ENCODE assay signal across 11 cellular contexts in the genomic region with DNA sequence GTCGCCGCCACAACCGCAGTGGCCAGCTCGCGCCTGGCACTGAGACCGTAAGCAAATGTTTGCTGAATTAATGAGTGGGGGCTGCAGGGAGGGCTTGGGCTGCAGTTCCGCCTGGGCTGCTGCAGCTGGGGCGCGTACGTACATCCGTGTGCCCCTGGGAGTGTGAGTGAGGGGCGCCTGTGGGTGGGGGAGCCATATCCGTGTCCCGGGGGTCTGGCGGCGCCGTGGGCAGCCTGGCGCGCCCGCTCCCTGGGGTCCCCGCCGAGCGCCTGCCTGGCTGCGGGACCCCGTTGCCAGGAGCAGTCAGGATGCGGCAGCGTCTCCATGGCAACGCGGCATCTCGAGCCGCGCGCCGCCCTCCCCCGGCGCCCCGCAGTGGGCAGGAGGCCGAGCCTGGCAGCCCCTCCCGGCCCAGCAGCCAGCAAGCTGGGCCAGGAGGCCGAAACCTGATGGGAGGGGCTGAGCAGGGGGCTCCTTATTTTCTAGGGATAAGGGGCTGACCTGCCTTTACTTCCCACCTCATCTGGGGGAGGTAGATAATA. TPM values are rescaled to one million over a fixed set of nuclear protein-coding genes. Genes with fewer than 3 reads are reported as not detected.
A peak's percentile ranks its signal among the peaks of the same experiment; 100 is the strongest.
DNase-seq lines count a peak whose midpoint lies in the region; ATAC-seq, FAIRE-seq and TF ChIP-seq lines count a peak whose summit lies in the region.
"Had no signal": no experiment of that assay in that cellular context is flagged by ENCODE, and none has a peak within 500 bp of the region (broad histone marks: within the 10 kb centered on the region; RNA-seq: fewer than 3 reads in every experiment).

No MANE protein-coding gene starts in this region.

- CTCF ChIA-PET in HepG2 (lab: Yijun Ruan, JAX; ENCODE audit: low intra/inter-chr PET ratio, low total read pairs) = no interaction called here

- DNase-seq in HepG2 (ENCODE audit: low spot score) (no peak), right lobe of liver (no peak), activated gamma-delta T cell (lab: John Stamatoyannopoulos, UW) (peak; percentile 21), NOMO-1 treated with dmso at 0.1 percent for 144 hours (lab: John Stamatoyannopoulos, UW; ENCODE audit: unreplicated experiment) (no peak), GOT3 (lab: John Stamatoyannopoulos, UW) (no peak), upper lobe of right lung (no peak)
- DNase-seq: activated CD4-positive, alpha-beta memory T cell treated with anti-CD3 and anti-CD28 coated beads for 36 hours; cortex of kidney had no signal

- POLR2A ChIA-PET in HepG2 (lab: Yijun Ruan, JAX) = no interaction called here

- H2AFZ ChIP-seq in HepG2 (ENCODE audit: low read length) = no peak overlapping the region

- TF ChIP-seq EP300 in HepG2 (IDR thresholded peaks at IDR 0.05; ENCODE audit: low read depth in 2 of 2, low read length in 2 of 2) (no peak), HepG2 (CRISPR knock-in tag; IDR thresholded peaks at IDR 0.05; ENCODE audit: borderline replicate concordance) (no peak)

- H3K9me3 ChIP-seq in HepG2 (ENCODE audit: low read length) = no peaks in the 10 kb centered on the region
- H3K9me3 ChIP-seq in right lobe of liver = no peaks in the 10 kb centered on the region
- H3K9me3 ChIP-seq in iPS-20b (ENCODE audit: insufficient read depth, low read depth, low read length) = no peaks in the 10 kb centered on the region
- no peaks in the 10 kb centered on the region for H3K9me3 ChIP-seq in upper lobe of right lung
- H3K9me3 ChIP-seq: prostate gland had no signal

- TF ChIP-seq RAD21 in HepG2 (CRISPR knock-in tag; IDR thresholded peaks at IDR 0.05) = no peak

- intact Hi-C loops in HepG2 (cut with micrococcal nuclease; ENCODE audit: unreplicated experiment) = no loop called here
- intact Hi-C loops in right lobe of liver (cut with DNase I) = loop anchor here in 1 of 2 donors (5.0 to 10.0 kb wide), 2 partner anchors 70 to 132 kb away; no protein-coding TSS in a partner anchor
- intact Hi-C loops in upper lobe of right lung (cut with DNase I) = loop anchor here (10.0 kb wide), 1 partner anchor 60 kb away; no protein-coding TSS in a partner anchor

- no peak for ATAC-seq in HepG2
- ATAC-seq in right lobe of liver = no peak
- no peak for ATAC-seq in upper lobe of right lung
- ATAC-seq in GM21528 (IDR thresholded peaks at IDR 0.05; ENCODE audit: low FRiP score, unreplicated experiment) = no peak

- no peak for TF ChIP-seq CTCF in HepG2 (CRISPR knock-in tag; IDR thresholded peaks at IDR 0.05)
- no peak for TF ChIP-seq CTCF in right lobe of liver (IDR thresholded peaks at IDR 0.05)
- no peak for TF ChIP-seq CTCF in upper lobe of right lung (IDR thresholded peaks at IDR 0.05)

- H3K4me3 ChIP-seq in HepG2 (replicated peaks in 1 of 3; ENCODE audit: insufficient read depth in 1 of 3, low read depth in 2 of 3, low read length in 3 of 3) = no peak overlapping the region
- H3K4me3 ChIP-seq in right lobe of liver = no peak overlapping the region
- peak overlapping the region; percentile 37; the same call in 1 of the 2 replicates for H3K4me3 ChIP-seq in iPS-20b (ENCODE audit: low read length)
- no peak overlapping the region for H3K4me3 ChIP-seq in upper lobe of right lung
- H3K4me3 ChIP-seq: prostate gland had no signal

- H4K20me1 ChIP-seq in HepG2 (ENCODE audit: insufficient read depth, low read length) = no peaks in the 10 kb centered on the region

- H3K4me2 ChIP-seq in HepG2 (ENCODE audit: low read depth, low read length) = no peak overlapping the region

- no peak overlapping the region for H3K9ac ChIP-seq in HepG2 (ENCODE audit: insufficient read depth, low read depth, low read length)
- no peak overlapping the region for H3K9ac ChIP-seq in iPS-20b (ENCODE audit: low read depth, low read length)

- 30% methylated on average over 6 of the region's 40 CpGs for WGBS in HepG2 (ENCODE audit: low lambda C conversion rate)
- 0% methylated on average over 3 of the region's 40 CpGs for WGBS in right lobe of liver (ENCODE audit: insufficient coverage, low coverage, low lambda C conversion rate, missing lambda C conversion rate)

- TF ChIP-seq POLR2A in HepG2 (IDR thresholded peaks at IDR 0.05; ENCODE audit: insufficient read depth in 1 of 2, low read depth in 2 of 2, low read length in 2 of 2) = no peak
- no peak for TF ChIP-seq POLR2A in right lobe of liver (IDR thresholded peaks at IDR 0.05)

- no TSS peak for BruUV-seq in HepG2 (replicated peaks; lab: Mats Ljungman, UMichigan)

- H3K27ac ChIP-seq in HepG2 (ENCODE audit: extremely low read length, insufficient read depth, low read length) = no peak overlapping the region
- H3K27ac ChIP-seq in right lobe of liver = no peak overlapping the region
- H3K27ac ChIP-seq in iPS-20b (ENCODE audit: low read length) = no peak overlapping the region
- H3K27ac ChIP-seq in upper lobe of right lung = no peak overlapping the region
- H3K27ac ChIP-seq: prostate gland had no signal

- H3K36me3 ChIP-seq in HepG2 (replicated peaks in 1 of 2; ENCODE audit: control insufficient read depth in 1 of 2, insufficient read depth in 2 of 2, low read length in 2 of 2) (no peaks in the 10 kb centered on the region), right lobe of liver (no peaks in the 10 kb centered on the region), iPS-20b (ENCODE audit: insufficient read depth, low read depth, low read length) (no peaks in the 10 kb centered on the region), upper lobe of right lung (no peaks in the 10 kb centered on the region)
- H3K36me3 ChIP-seq: prostate gland had no signal

- FAIRE-seq in HepG2 (lab: Jason Lieb, UNC) = no peak

- in situ Hi-C loops in HepG2 (cut with HindIII; ENCODE audit: extremely low pct_ligation_motif_present, low pct_unique_long_range_greater_than_20kb) = loop anchor here (5.0 kb wide), 1 partner anchor 117 kb away; the partner anchor contains the start of gene CXXC5

- H3K4me1 ChIP-seq in HepG2 (ENCODE audit: insufficient read depth, low read length) (peaks cover 81% of the 10 kb centered on the region), right lobe of liver (peaks cover 0 to 14% (median 7%) of the 10 kb centered on the region in 4 donors), iPS-20b (ENCODE audit: insufficient read depth, low read length) (peaks cover 17% of the 10 kb centered on the region; the same call in 1 of the 2 replicates), upper lobe of right lung (peaks cover 5% of the 10 kb centered on the region)
- H3K4me1 ChIP-seq: prostate gland had no signal

- H3K79me2 ChIP-seq in HepG2 (ENCODE audit: insufficient read depth, low read length) = no peaks in the 10 kb centered on the region

- H3K27me3 ChIP-seq in HepG2 (ENCODE audit: control insufficient read depth in 1 of 2, insufficient read depth in 2 of 2, low read length in 2 of 2) = peaks cover 0 to 13% of the 10 kb centered on the region in 2 experiments; a peak in 4 of 5 replicates
- no peaks in the 10 kb centered on the region for H3K27me3 ChIP-seq in right lobe of liver
- H3K27me3 ChIP-seq in iPS-20b (ENCODE audit: insufficient read depth, low read length) = peaks cover 56% of the 10 kb centered on the region
- H3K27me3 ChIP-seq in upper lobe of right lung = peaks cover 31% of the 10 kb centered on the region

TF ChIP-seq in HepG2, 621 proteins besides CTCF, POLR2A, EP300 and RAD21:
- TF ChIP-seq ZBTB33 (CRISPR knock-in tag; IDR thresholded peaks at IDR 0.05) (0 out of 2 replicates have a peak, but pooled peaks have one; percentile 35), MYC (CRISPR knock-in tag; IDR thresholded peaks at IDR 0.05; ENCODE audit: borderline replicate concordance) (no peak), ZNF207 (IDR thresholded peaks at IDR 0.05; ENCODE audit: borderline replicate concordance) (no peak), U2AF2 (IDR thresholded peaks at IDR 0.05; ENCODE audit: low read depth, low read length) (no peak)

RNA-seq across cellular contexts. Expression of gene PSD2, which starts 31.3 kb away (rescaled TPM):
- not detected in 2 replicates for total RNA-seq in HepG2 (2016; rRNA removed; fragmentation: Illumina TruSeq; extraction: Trizol)
- total RNA-seq in HepG2 (2016; cell fraction: cytosol; rRNA removed; fragmentation: Illumina TruSeq; extraction: Trizol; ENCODE audit: low read depth) = not detected in 2 replicates
- total RNA-seq in HepG2 (2016; cell fraction: insoluble cytoplasmic fraction; rRNA removed; fragmentation: Illumina TruSeq; extraction: Trizol) = not detected in 2 replicates
- not detected in 2 replicates for total RNA-seq in HepG2 (2016; cell fraction: membrane; rRNA removed; fragmentation: Illumina TruSeq; extraction: Trizol)
- 0.09 TPM in 1 of 2 replicates, not detected in the other for total RNA-seq in HepG2 (2016; cell fraction: nucleus; rRNA removed; fragmentation: Illumina TruSeq; extraction: Trizol)
- polyA plus RNA-seq in HepG2 (2011; rRNA removed) = 0.07 and 0.13 TPM in 2 replicates
- polyA plus RNA-seq in HepG2 (2011; cell fraction: cytosol; rRNA removed) = 0.04 and 0.06 TPM in 2 replicates
- polyA plus RNA-seq in HepG2 (2011; cell fraction: nucleus; rRNA removed) = 0.16 and 0.32 TPM in 2 replicates
- polyA plus RNA-seq in HepG2 (2012) = 0.07 and 0.13 TPM in 2 replicates
- not detected in 2 replicates for polyA plus RNA-seq in HepG2 (2016; cell fraction: cytosol; fragmentation: Illumina TruSeq; extraction: Trizol; ENCODE audit: low read depth)
- polyA plus RNA-seq in HepG2 (2016; cell fraction: insoluble cytoplasmic fraction; fragmentation: Illumina TruSeq; extraction: Trizol; ENCODE audit: low read depth) = not detected in 2 replicates
- polyA plus RNA-seq in HepG2 (2016; cell fraction: membrane; fragmentation: Illumina TruSeq; extraction: Trizol; ENCODE audit: low read depth) = not detected in 2 replicates
- 0.10 TPM in 1 of 2 replicates, not detected in the other for polyA plus RNA-seq in HepG2 (2016; cell fraction: nucleus; fragmentation: Illumina TruSeq; extraction: Trizol; ENCODE audit: insufficient read depth, low read depth)
- 0.10 TPM in 1 of 2 replicates, not detected in the other for polyA minus RNA-seq in HepG2 (2011; rRNA and poly(A)+ RNA removed; ENCODE audit: low replicate concordance)
- polyA minus RNA-seq in HepG2 (2011; cell fraction: cytosol; rRNA and poly(A)+ RNA removed) = not detected in 2 replicates
- 0.12 TPM in 1 of 2 replicates, not detected in the other for polyA minus RNA-seq in HepG2 (2011; cell fraction: nucleus; rRNA and poly(A)+ RNA removed)
- under 1 TPM in 3 of 6 experiments, not detected in 3; 0.04 to 0.07 (median 0.07) TPM for total RNA-seq in right lobe of liver
- total RNA-seq in upper lobe of right lung = not detected
- total RNA-seq: activated CD4-positive, alpha-beta memory T cell treated with anti-CD3 and anti-CD28 coated beads for 36 hours had no signal
